10 cellular contexts compared by ENCODE assay signal in genomic region chrX:88613338-88613737, GRCh38.
A peak's percentile ranks its signal among the peaks of the same experiment; 100 is the strongest.
DNase-seq lines count a peak whose midpoint lies in the region; ATAC-seq, FAIRE-seq and TF ChIP-seq lines count a peak whose summit lies in the region.
"Had no signal": no experiment of that assay in that cellular context is flagged by ENCODE, and none has a peak within 500 bp of the region (broad histone marks: within the 10 kb centered on the region; RNA-seq: fewer than 3 reads in every experiment).

No MANE protein-coding gene starts in this region.

- no TSS peak for BruUV-seq in HepG2 (replicated peaks; lab: Mats Ljungman, UMichigan)

- H3K79me2 ChIP-seq in KMS-11 (ENCODE audit: insufficient read depth, low read depth) (no peaks in the 10 kb centered on the region), HepG2 (ENCODE audit: insufficient read depth, low read length) (no peaks in the 10 kb centered on the region)

- H3K27ac ChIP-seq in KMS-11 (no peak overlapping the region), adrenal gland (no peak overlapping the region), HepG2 (ENCODE audit: extremely low read length, insufficient read depth, low read length) (peak overlapping the region; percentile 66), spleen (no peak overlapping the region)

- in situ Hi-C loops in HepG2 (cut with HindIII; ENCODE audit: extremely low pct_ligation_motif_present, low pct_unique_long_range_greater_than_20kb), result loop anchor here (10.0 kb wide), 1 partner anchor 479 kb away; no protein-coding TSS in a partner anchor

- no peak for FAIRE-seq in D721Med (lab: Jason Lieb, UNC)
- FAIRE-seq in HepG2 (lab: Jason Lieb, UNC), result no peak
- FAIRE-seq: endometrium had no signal

- H3K9ac ChIP-seq in KMS-11 (no peak overlapping the region), HepG2 (ENCODE audit: insufficient read depth, low read depth, low read length) (peak overlapping the region; percentile 29; the same call in 1 of the 2 replicates)

- TF ChIP-seq POLR2A in adrenal gland (IDR thresholded peaks at IDR 0.05) (no peak), HepG2 (IDR thresholded peaks at IDR 0.05; ENCODE audit: insufficient read depth in 1 of 2, low read depth in 2 of 2, low read length in 2 of 2) (no peak), spleen (IDR thresholded peaks at IDR 0.05) (no peak)

- H2AFZ ChIP-seq in KMS-11 (ENCODE audit: low read depth) (peak overlapping the region; percentile 61; the same call in 1 of the 2 replicates), HepG2 (ENCODE audit: low read length) (peak overlapping the region; percentile 92)

- DNase-seq in D721Med (ENCODE audit: insufficient read length, low spot score), result no peak
- peak in 2 of 7 donors; percentile 5 to 21 for DNase-seq in adrenal gland
- DNase-seq in HepG2 (ENCODE audit: low spot score), result peak; percentile 56
- DNase-seq in spleen, result no peak
- DNase-seq in MV-4-11 (lab: John Stamatoyannopoulos, UW), result no peak
- DNase-seq: NCI-H1048 had no signal

- H3K4me2 ChIP-seq in KMS-11, result 0 out of 2 replicates have a peak overlapping the region, but pooled peaks have one; percentile 36
- H3K4me2 ChIP-seq in HepG2 (ENCODE audit: low read depth, low read length), result peak overlapping the region; percentile 23; the same call in 1 of the 2 replicates

- H3K27me3 ChIP-seq in KMS-11 (ENCODE audit: insufficient read depth, low read depth) (no peaks in the 10 kb centered on the region), adrenal gland (no peaks in the 10 kb centered on the region), HepG2 (ENCODE audit: control insufficient read depth in 1 of 2, insufficient read depth in 2 of 2, low read length in 2 of 2) (no peaks in the 10 kb centered on the region), spleen (replicated peaks in 1 of 7) (no peaks in the 10 kb centered on the region)

- CTCF ChIA-PET in HepG2 (lab: Yijun Ruan, JAX; ENCODE audit: low intra/inter-chr PET ratio, low total read pairs), result interaction anchor here (0.9 to 2.2 kb wide), 3 partner anchors 188 to 1030 kb away, joined by 3 to 18 read pairs (median 11); no protein-coding TSS in a partner anchor

- peak; percentile 89 for ATAC-seq in HepG2
- no peak for ATAC-seq in GM21447 (IDR thresholded peaks at IDR 0.05; ENCODE audit: unreplicated experiment)
- no peak for ATAC-seq in HG03432 (IDR thresholded peaks at IDR 0.05; ENCODE audit: unreplicated experiment)

- TF ChIP-seq CTCF in D721Med (IDR thresholded peaks at IDR 0.05; ENCODE audit: insufficient read depth, missing control alignments), result peak; percentile 12
- TF ChIP-seq CTCF in KMS-11 (conservative IDR thresholded peaks at IDR 0.05; ENCODE audit: low read depth, low read length), result peak; percentile 52
- TF ChIP-seq CTCF in adrenal gland (IDR thresholded peaks at IDR 0.05), result peak in 4 of 6 experiments; percentile 23 to 59 (median 44)
- peak; percentile 70 for TF ChIP-seq CTCF in HepG2 (CRISPR knock-in tag; IDR thresholded peaks at IDR 0.05)
- peak in 4 of 11 experiments; percentile 6 to 59 (median 13) for TF ChIP-seq CTCF in spleen (IDR thresholded peaks at IDR 0.05 in 8 of 11, conservative IDR thresholded peaks at IDR 0.05 in 3 of 11)

- intact Hi-C loops in adrenal gland (cut with DNase I) (no loop called here), HepG2 (cut with micrococcal nuclease; ENCODE audit: unreplicated experiment) (loop anchor here (1.0 to 10.0 kb wide), 5 partner anchors 53 to 1029 kb away; no protein-coding TSS in a partner anchor), spleen (cut with DNase I; ENCODE audit: low total_unique reads) (no loop called here)

- H3K9me3 ChIP-seq in adrenal gland (replicated peaks in 1 of 3), result no peaks in the 10 kb centered on the region
- H3K9me3 ChIP-seq in HepG2 (ENCODE audit: low read length), result no peaks in the 10 kb centered on the region
- peaks cover 0 to 16% (median 0%) of the 10 kb centered on the region in 8 donors for H3K9me3 ChIP-seq in spleen

- no peak overlapping the region for H3K4me3 ChIP-seq in KMS-11 (IDR thresholded peaks at IDR 0.05; ENCODE audit: insufficient read depth, low read depth, low read length)
- peak overlapping the region in 1 of 4 donors; percentile 28 for H3K4me3 ChIP-seq in adrenal gland
- no peak overlapping the region for H3K4me3 ChIP-seq in HepG2 (replicated peaks in 1 of 3; ENCODE audit: insufficient read depth in 1 of 3, low read depth in 2 of 3, low read length in 3 of 3)
- H3K4me3 ChIP-seq in spleen, result peak overlapping the region in 1 of 8 donors; percentile 26

- TF ChIP-seq RAD21 in HepG2 (CRISPR knock-in tag; IDR thresholded peaks at IDR 0.05), result peak; percentile 60; the same call in 1 of the 2 replicates

- H4K20me1 ChIP-seq in KMS-11 (ENCODE audit: insufficient read depth) (no peaks in the 10 kb centered on the region), HepG2 (ENCODE audit: insufficient read depth, low read length) (no peaks in the 10 kb centered on the region)

- H3K4me1 ChIP-seq in KMS-11 (ENCODE audit: low read depth, poor library complexity, severe bottlenecking), result peaks cover 9% of the 10 kb centered on the region
- no peaks in the 10 kb centered on the region for H3K4me1 ChIP-seq in adrenal gland (replicated peaks in 1 of 2)
- peaks cover 12% of the 10 kb centered on the region for H3K4me1 ChIP-seq in HepG2 (ENCODE audit: insufficient read depth, low read length)
- H3K4me1 ChIP-seq in spleen, result no peaks in the 10 kb centered on the region

- POLR2A ChIA-PET in HepG2 (lab: Yijun Ruan, JAX), result interaction anchor here (0.7 kb wide), 1 partner anchor 186 kb away, joined by 3 read pairs; no protein-coding TSS in a partner anchor

- H3K36me3 ChIP-seq in KMS-11 (ENCODE audit: insufficient read depth) (no peaks in the 10 kb centered on the region), adrenal gland (replicated peaks in 1 of 2) (no peaks in the 10 kb centered on the region), HepG2 (replicated peaks in 1 of 2; ENCODE audit: control insufficient read depth in 1 of 2, insufficient read depth in 2 of 2, low read length in 2 of 2) (no peaks in the 10 kb centered on the region), spleen (no peaks in the 10 kb centered on the region)

- no peak for TF ChIP-seq EP300 in HepG2 (IDR thresholded peaks at IDR 0.05; ENCODE audit: low read depth in 2 of 2, low read length in 2 of 2)
- no peak for TF ChIP-seq EP300 in HepG2 (CRISPR knock-in tag; IDR thresholded peaks at IDR 0.05; ENCODE audit: borderline replicate concordance)

TF ChIP-seq in HepG2, 621 proteins besides CTCF, POLR2A, EP300 and RAD21 (continues in another document):
- TF ChIP-seq FOXA1 (IDR thresholded peaks at IDR 0.05) (no peak; the same call in 1 of the 2 replicates), FOXA1 (CRISPR knock-in tag; IDR thresholded peaks at IDR 0.05) (0 out of 2 replicates have a peak, but pooled peaks have one; percentile 25), EHMT2 (IDR thresholded peaks at IDR 0.05; ENCODE audit: borderline replicate concordance, low read depth, low read length) (0 out of 2 replicates have a peak, but pooled peaks have one; percentile 15), ARID3A (IDR thresholded peaks at IDR 0.05; ENCODE audit: low read depth, low read length) (peak; percentile 36; the same call in 1 of the 2 replicates), GTF2F1 (IDR thresholded peaks at IDR 0.05; ENCODE audit: low read length) (no peak), SMC3 (IDR thresholded peaks at IDR 0.05; ENCODE audit: low read length) (peak; percentile 95), ATM (IDR thresholded peaks at IDR 0.05; ENCODE audit: borderline replicate concordance) (no peak)
- TF ChIP-seq, protein P1, sequence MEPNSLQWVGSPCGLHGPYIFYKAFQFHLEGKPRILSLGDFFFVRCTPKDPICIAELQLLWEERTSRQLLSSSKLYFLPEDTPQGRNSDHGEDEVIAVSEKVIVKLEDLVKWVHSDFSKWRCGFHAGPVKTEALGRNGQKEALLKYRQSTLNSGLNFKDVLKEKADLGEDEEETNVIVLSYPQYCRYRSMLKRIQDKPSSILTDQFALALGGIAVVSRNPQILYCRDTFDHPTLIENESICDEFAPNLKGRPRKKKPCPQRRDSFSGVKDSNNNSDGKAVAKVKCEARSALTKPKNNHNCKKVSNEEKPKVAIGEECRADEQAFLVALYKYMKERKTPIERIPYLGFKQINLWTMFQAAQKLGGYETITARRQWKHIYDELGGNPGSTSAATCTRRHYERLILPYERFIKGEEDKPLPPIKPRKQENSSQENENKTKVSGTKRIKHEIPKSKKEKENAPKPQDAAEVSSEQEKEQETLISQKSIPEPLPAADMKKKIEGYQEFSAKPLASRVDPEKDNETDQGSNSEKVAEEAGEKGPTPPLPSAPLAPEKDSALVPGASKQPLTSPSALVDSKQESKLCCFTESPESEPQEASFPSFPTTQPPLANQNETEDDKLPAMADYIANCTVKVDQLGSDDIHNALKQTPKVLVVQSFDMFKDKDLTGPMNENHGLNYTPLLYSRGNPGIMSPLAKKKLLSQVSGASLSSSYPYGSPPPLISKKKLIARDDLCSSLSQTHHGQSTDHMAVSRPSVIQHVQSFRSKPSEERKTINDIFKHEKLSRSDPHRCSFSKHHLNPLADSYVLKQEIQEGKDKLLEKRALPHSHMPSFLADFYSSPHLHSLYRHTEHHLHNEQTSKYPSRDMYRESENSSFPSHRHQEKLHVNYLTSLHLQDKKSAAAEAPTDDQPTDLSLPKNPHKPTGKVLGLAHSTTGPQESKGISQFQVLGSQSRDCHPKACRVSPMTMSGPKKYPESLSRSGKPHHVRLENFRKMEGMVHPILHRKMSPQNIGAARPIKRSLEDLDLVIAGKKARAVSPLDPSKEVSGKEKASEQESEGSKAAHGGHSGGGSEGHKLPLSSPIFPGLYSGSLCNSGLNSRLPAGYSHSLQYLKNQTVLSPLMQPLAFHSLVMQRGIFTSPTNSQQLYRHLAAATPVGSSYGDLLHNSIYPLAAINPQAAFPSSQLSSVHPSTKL (CRISPR knock-in tag; IDR thresholded peaks at IDR 0.05), result 0 out of 2 replicates have a peak, but pooled peaks have one; percentile 11
